ENCODE assay signal across 8 cellular contexts in the genomic region with DNA sequence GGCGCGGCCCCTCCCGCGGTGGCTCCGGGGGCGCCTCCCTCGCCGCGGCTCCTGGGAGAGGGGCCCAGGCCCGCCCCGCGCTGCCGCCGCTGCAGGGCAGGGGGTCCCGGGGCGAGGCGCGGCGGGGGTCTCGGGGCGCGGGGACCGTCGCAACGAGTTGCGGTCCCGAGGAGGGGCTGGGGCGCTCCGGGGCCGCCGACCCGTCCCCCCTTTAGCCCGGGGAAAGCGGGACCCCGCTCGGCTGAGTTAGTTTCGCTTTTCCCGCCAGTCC. TPM values are rescaled to one million over a fixed set of nuclear protein-coding genes. Genes with fewer than 3 reads are reported as not detected.
DNase-seq lines count a peak whose midpoint lies in the region; ATAC-seq, FAIRE-seq and TF ChIP-seq lines count a peak whose summit lies in the region.

No MANE protein-coding gene starts in this region.

- CTCF ChIA-PET in endothelial cell of umbilical vein (lab: Charles Lee): no interaction called here

- no peak for FAIRE-seq in endothelial cell of umbilical vein (lab: Jason Lieb, UNC)

- intact Hi-C loops in endothelial cell of umbilical vein (cut with micrococcal nuclease): loop anchor here (5.0 kb wide), 2 partner anchors 44 to 149 kb away; no protein-coding TSS in a partner anchor
- intact Hi-C loops in activated CD4-positive, alpha-beta T cell treated with anti-CD3 and anti-CD28 coated beads, Interleukin-2, amount 10 ng/mL, durations not matched to agents 24 days and 14 days (cut with micrococcal nuclease): loop anchor here (2.0 kb wide), 2 partner anchors 18 to 26 kb away; no protein-coding TSS in a partner anchor

- no TSS peak for BruUV-seq in endothelial cell of umbilical vein (replicated peaks; lab: Mats Ljungman, UMichigan)

- dilution Hi-C loops in endothelial cell of umbilical vein (cut with MboI; ENCODE audit: extremely low pct_ligation_motif_present, low sequenced_read_pairs): no loop called here

- H3F3A ChIP-seq in neural progenitor cell (ENCODE audit: low read depth): peaks cover 20% of the 10 kb centered on the region

- TF ChIP-seq POLR2A in endothelial cell of umbilical vein (IDR thresholded peaks at IDR 0.05; ENCODE audit: low read depth, low read length): no peak

- H3K79me2 ChIP-seq in endothelial cell of umbilical vein (ENCODE audit: control insufficient read depth, insufficient read depth, low read length): peaks cover 47% of the 10 kb centered on the region
- H3K79me2 ChIP-seq in neural progenitor cell (ENCODE audit: low read depth): no peaks in the 10 kb centered on the region

- DNase-seq in AG10803 (ENCODE audit: low read depth) (no peak), endothelial cell of umbilical vein (ENCODE audit: low read depth, low spot score) (no peak), neural progenitor cell (ENCODE audit: low spot score) (no peak), OCI-M1 (lab: John Stamatoyannopoulos, UW) (no peak)
- DNase-seq in Jurkat, Clone E6-1 (ENCODE audit: low read depth, low spot score): no peak
- DNase-seq in activated CD4-positive, alpha-beta T cell treated with anti-CD3 and anti-CD28 coated beads, Interleukin-2, amount 10 ng/mL, durations not matched to agents 24 days and 14 days: no peak

- no peak overlapping the region for H3K27ac Mint-ChIP-seq in neural progenitor cell
- H3K27ac Mint-ChIP-seq in activated CD4-positive, alpha-beta T cell treated with anti-CD3 and anti-CD28 coated beads, Interleukin-2, amount 10 ng/mL, durations not matched to agents 24 days and 14 days: no peak overlapping the region

- H4K20me1 ChIP-seq in endothelial cell of umbilical vein (replicated peaks; ENCODE audit: control insufficient read depth, extremely low read depth, insufficient read depth, low read length) (no peaks in the 10 kb centered on the region), neural progenitor cell (ENCODE audit: low read depth) (peaks cover 5% of the 10 kb centered on the region)

- no peaks in the 10 kb centered on the region for H3K9me1 ChIP-seq in endothelial cell of umbilical vein (replicated peaks; ENCODE audit: control insufficient read depth, extremely low read depth, insufficient read depth, low read length)

- peaks cover 19% of the 10 kb centered on the region for H3K4me1 Mint-ChIP-seq in neural progenitor cell
- H3K4me1 Mint-ChIP-seq in activated CD4-positive, alpha-beta T cell treated with anti-CD3 and anti-CD28 coated beads, Interleukin-2, amount 10 ng/mL, durations not matched to agents 24 days and 14 days: peaks cover 19% of the 10 kb centered on the region

- H3K4me1 ChIP-seq in endothelial cell of umbilical vein (ENCODE audit: control insufficient read depth, extremely low read depth, insufficient read depth, low read length) (peaks cover 15% of the 10 kb centered on the region), neural progenitor cell (peaks cover 4% of the 10 kb centered on the region)

- H3K9me3 ChIP-seq in endothelial cell of umbilical vein (replicated peaks; ENCODE audit: control insufficient read depth, insufficient read depth, low read length): no peaks in the 10 kb centered on the region
- H3K9me3 ChIP-seq in neural progenitor cell (ENCODE audit: low read depth): peaks cover 6% of the 10 kb centered on the region

- peak overlapping the region; percentile 98 for H3K4me3 ChIP-seq in AG10803 (ENCODE audit: low read length)
- peak overlapping the region; percentile 67 for H3K4me3 ChIP-seq in Jurkat, Clone E6-1 (ENCODE audit: low read length)
- peak overlapping the region; percentile 7 to 67 (median 64) for H3K4me3 ChIP-seq in endothelial cell of umbilical vein (replicated peaks in 1 of 3; ENCODE audit: insufficient read depth in 1 of 3, low read depth in 1 of 3, low read length in 3 of 3)
- peak overlapping the region; percentile 73 for H3K4me3 ChIP-seq in neural progenitor cell

- H2AFZ ChIP-seq in endothelial cell of umbilical vein (ENCODE audit: low read depth, low read length) (no peak overlapping the region), neural progenitor cell (replicated peaks) (no peak overlapping the region)

- H3K27me3 ChIP-seq in endothelial cell of umbilical vein (ENCODE audit: control insufficient read depth in 2 of 2, insufficient read depth in 2 of 2, low read length in 2 of 2) (no peaks in the 10 kb centered on the region), neural progenitor cell (peaks cover 28% of the 10 kb centered on the region)

- POLR2A ChIA-PET in endothelial cell of umbilical vein (lab: Charles Lee): no interaction called here

- no peak for ATAC-seq in HG03457 (IDR thresholded peaks at IDR 0.05; ENCODE audit: unreplicated experiment)
- no peak for ATAC-seq in HG03460 (IDR thresholded peaks at IDR 0.05; ENCODE audit: unreplicated experiment)

- no peak overlapping the region for H3K4me3 Mint-ChIP-seq in neural progenitor cell
- H3K4me3 Mint-ChIP-seq in activated CD4-positive, alpha-beta T cell treated with anti-CD3 and anti-CD28 coated beads, Interleukin-2, amount 10 ng/mL, durations not matched to agents 24 days and 14 days: no peak overlapping the region

- peak overlapping the region; percentile 44 for H3K9ac ChIP-seq in endothelial cell of umbilical vein (replicated peaks; ENCODE audit: extremely low read depth, insufficient read depth, low read length)
- H3K9ac ChIP-seq in neural progenitor cell: peak overlapping the region; percentile 23

- H3K27me3 Mint-ChIP-seq in neural progenitor cell (ENCODE audit: insufficient read depth, low read depth): peaks cover 19% of the 10 kb centered on the region
- peaks cover 2% of the 10 kb centered on the region for H3K27me3 Mint-ChIP-seq in activated CD4-positive, alpha-beta T cell treated with anti-CD3 and anti-CD28 coated beads, Interleukin-2, amount 10 ng/mL, durations not matched to agents 24 days and 14 days

- H3K27ac ChIP-seq in endothelial cell of umbilical vein (ENCODE audit: insufficient read depth, low read depth, low read length): peak overlapping the region; percentile 43
- H3K27ac ChIP-seq in neural progenitor cell: no peak overlapping the region

- H3K36me3 Mint-ChIP-seq in neural progenitor cell: peaks cover 2% of the 10 kb centered on the region
- peaks cover 16% of the 10 kb centered on the region for H3K36me3 Mint-ChIP-seq in activated CD4-positive, alpha-beta T cell treated with anti-CD3 and anti-CD28 coated beads, Interleukin-2, amount 10 ng/mL, durations not matched to agents 24 days and 14 days (ENCODE audit: low read depth)

- H3K9me3 Mint-ChIP-seq in neural progenitor cell: peaks cover 8% of the 10 kb centered on the region
- peaks cover 5% of the 10 kb centered on the region for H3K9me3 Mint-ChIP-seq in activated CD4-positive, alpha-beta T cell treated with anti-CD3 and anti-CD28 coated beads, Interleukin-2, amount 10 ng/mL, durations not matched to agents 24 days and 14 days

- H3K4me2 ChIP-seq in endothelial cell of umbilical vein (ENCODE audit: insufficient read depth, low read length): no peak overlapping the region
- H3K4me2 ChIP-seq in neural progenitor cell: peak overlapping the region; percentile 91

- peaks cover 0 to 2% of the 10 kb centered on the region in 2 experiments for H3K36me3 ChIP-seq in endothelial cell of umbilical vein (ENCODE audit: control insufficient read depth in 2 of 2, extremely low read depth in 1 of 2, insufficient read depth in 2 of 2, low read length in 2 of 2)
- H3K36me3 ChIP-seq in neural progenitor cell: no peaks in the 10 kb centered on the region

- no peak for TF ChIP-seq CTCF in AG10803 (conservative IDR thresholded peaks at IDR 0.05; ENCODE audit: low read length)
- no peak for TF ChIP-seq CTCF in endothelial cell of umbilical vein (IDR thresholded peaks at IDR 0.05; ENCODE audit: extremely low read depth in 1 of 2, insufficient read depth in 1 of 2, low read depth in 1 of 2, low read length in 2 of 2)
- TF ChIP-seq CTCF in neural progenitor cell (IDR thresholded peaks at IDR 0.05): no peak

TF ChIP-seq in endothelial cell of umbilical vein, 7 proteins besides CTCF, POLR2A, EP300 and RAD21 (continues in another document):
- no peak for TF ChIP-seq GATA2 (IDR thresholded peaks at IDR 0.05; ENCODE audit: insufficient read depth, insufficient read length, low read depth, low read length)
- TF ChIP-seq FOS (IDR thresholded peaks at IDR 0.05; ENCODE audit: borderline replicate concordance, insufficient read depth, low read length): no peak
- TF ChIP-seq, protein P1, sequence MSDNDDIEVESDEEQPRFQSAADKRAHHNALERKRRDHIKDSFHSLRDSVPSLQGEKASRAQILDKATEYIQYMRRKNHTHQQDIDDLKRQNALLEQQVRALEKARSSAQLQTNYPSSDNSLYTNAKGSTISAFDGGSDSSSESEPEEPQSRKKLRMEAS (IDR thresholded peaks at IDR 0.05; ENCODE audit: insufficient read depth, insufficient read length): no peak
- no peak for TF ChIP-seq POLR2AphosphoS5 (IDR thresholded peaks at IDR 0.05; ENCODE audit: insufficient read depth, low read depth, low read length)

RNA-seq across cellular contexts. Expression of a gene that starts 0.5 kb away (rescaled TPM):
- polyA plus RNA-seq in Jurkat, Clone E6-1 (2012; ENCODE audit: insufficient read depth, insufficient read length): 6.8 TPM
- 41.9 and 50.9 TPM in 2 replicates for total RNA-seq in endothelial cell of umbilical vein
- 61.2 and 66.7 TPM in 2 replicates for polyA plus RNA-seq in endothelial cell of umbilical vein
- polyA plus RNA-seq in endothelial cell of umbilical vein (2011; cell fraction: cytosol; rRNA removed): 39.4 and 39.6 TPM in 2 replicates
- 30.4 and 32.4 TPM in 2 replicates for polyA plus RNA-seq in endothelial cell of umbilical vein (2011; cell fraction: nucleus; rRNA removed)
- 25.2 and 26.0 TPM in 2 replicates for polyA plus RNA-seq in endothelial cell of umbilical vein (2012)
- 68.1 and 84.0 TPM in 2 replicates for polyA minus RNA-seq in endothelial cell of umbilical vein
- polyA minus RNA-seq in endothelial cell of umbilical vein (2011; cell fraction: cytosol; rRNA and poly(A)+ RNA removed): 6.3 TPM
- polyA minus RNA-seq in endothelial cell of umbilical vein (2011; cell fraction: nucleus; rRNA and poly(A)+ RNA removed): 27.8 and 30.8 TPM in 2 replicates
- 2.8 and 7.1 TPM in 2 replicates for total RNA-seq in neural progenitor cell (ENCODE audit: low replicate concordance)
- 4.8 and 6.2 TPM in 2 replicates for total RNA-seq in activated CD4-positive, alpha-beta T cell treated with anti-CD3 and anti-CD28 coated beads, Interleukin-2, amount 10 ng/mL, durations not matched to agents 24 days and 14 days

RNA-seq across cellular contexts. Expression of a gene that starts 58.6 kb away (rescaled TPM):
- 3.5 TPM for polyA plus RNA-seq in Jurkat, Clone E6-1 (2012; ENCODE audit: insufficient read depth, insufficient read length)
- total RNA-seq in endothelial cell of umbilical vein: 29.0 and 40.1 TPM in 2 replicates
- 24.5 and 26.9 TPM in 2 replicates for polyA plus RNA-seq in endothelial cell of umbilical vein
- polyA plus RNA-seq in endothelial cell of umbilical vein (2011; cell fraction: cytosol; rRNA removed): 22.5 and 26.8 TPM in 2 replicates
- 19.4 and 21.4 TPM in 2 replicates for polyA plus RNA-seq in endothelial cell of umbilical vein (2011; cell fraction: nucleus; rRNA removed)
- polyA plus RNA-seq in endothelial cell of umbilical vein (2012): 20.4 and 21.0 TPM in 2 replicates
- 31.0 and 33.4 TPM in 2 replicates for polyA minus RNA-seq in endothelial cell of umbilical vein
- polyA minus RNA-seq in endothelial cell of umbilical vein (2011; cell fraction: cytosol; rRNA and poly(A)+ RNA removed): 3.4 TPM
- 11.2 and 11.9 TPM in 2 replicates for polyA minus RNA-seq in endothelial cell of umbilical vein (2011; cell fraction: nucleus; rRNA and poly(A)+ RNA removed)
- total RNA-seq in neural progenitor cell (ENCODE audit: low replicate concordance): 6.0 and 15.2 TPM in 2 replicates
- 17.4 and 17.7 TPM in 2 replicates for total RNA-seq in activated CD4-positive, alpha-beta T cell treated with anti-CD3 and anti-CD28 coated beads, Interleukin-2, amount 10 ng/mL, durations not matched to agents 24 days and 14 days
